ENCODE assay signal across 8 cellular contexts in genomic region chr5:157266286-157267007, GRCh38. TPM values are rescaled to one million over a fixed set of nuclear protein-coding genes. Genes with fewer than 3 reads are reported as not detected.
DNase-seq lines count a peak whose midpoint lies in the region; ATAC-seq and TF ChIP-seq lines count a peak whose summit lies in the region.

No MANE protein-coding gene starts in this region.

- TF ChIP-seq CTCF in adrenal gland (IDR thresholded peaks at IDR 0.05) (no peak), spleen (IDR thresholded peaks at IDR 0.05 in 8 of 11, conservative IDR thresholded peaks at IDR 0.05 in 3 of 11) (peak in 3 of 11 experiments; percentile 3 to 19 (median 10))

- WGBS in adrenal gland, 4 donors: 3 to 17% (median 9%) methylated on average over 3 to 62 of the region's 62 CpGs
- WGBS in spleen, 5 donors: 0 to 2% (median 1%) methylated on average over 29 to 62 of the region's 62 CpGs

- H3K9me3 ChIP-seq in adrenal gland (replicated peaks in 1 of 3) (no peaks in the 10 kb centered on the region), spleen (no peaks in the 10 kb centered on the region)

- H3K27ac ChIP-seq in adrenal gland (peak overlapping the region in 4 of 5 donors; percentile 10 to 70 (median 32)), spleen (peak overlapping the region; percentile 82 to 99 (median 96))

- intact Hi-C loops in adrenal gland (cut with DNase I) (no loop called here), spleen (cut with DNase I; ENCODE audit: low total_unique reads) (no loop called here)

- DNase-seq in activated CD8-positive, alpha-beta memory T cell treated with anti-CD3 and anti-CD28 coated beads for 24 hours: peak; percentile 84
- no peak for DNase-seq in activated CD8-positive, alpha-beta memory T cell treated with anti-CD3 and anti-CD28 coated beads, Interleukin-2, amount 50 U/mL, for 48 hours
- DNase-seq in NCI-H69 (lab: John Stamatoyannopoulos, UW) (peak; percentile 66), adrenal gland (peak in 1 of 7 donors; percentile 26), spleen (peak; percentile 94), NCI-H524 (lab: John Stamatoyannopoulos, UW) (no peak)

- H3K36me3 ChIP-seq in adrenal gland (replicated peaks in 1 of 2) (no peaks in the 10 kb centered on the region), spleen (no peaks in the 10 kb centered on the region)

- H3K4me3 ChIP-seq in adrenal gland (peak overlapping the region in 2 of 4 donors; percentile 30 to 94), iPS-11a (ENCODE audit: low read depth, low read length) (peak overlapping the region; percentile 55), spleen (peak overlapping the region; percentile 51 to 97 (median 76))

- no peak for TF ChIP-seq POLR2A in adrenal gland (IDR thresholded peaks at IDR 0.05)
- no peak for TF ChIP-seq POLR2A in spleen (IDR thresholded peaks at IDR 0.05)

- H3K4me1 ChIP-seq in adrenal gland (replicated peaks in 1 of 2) (peaks cover 10 to 43% of the 10 kb centered on the region in 2 donors), spleen (peaks cover 26 to 84% (median 74%) of the 10 kb centered on the region in 6 donors)

- H3K27me3 ChIP-seq in adrenal gland: no peaks in the 10 kb centered on the region
- no peaks in the 10 kb centered on the region for H3K27me3 ChIP-seq in spleen (replicated peaks in 1 of 7)

- ATAC-seq in HG02840 (IDR thresholded peaks at IDR 0.05; ENCODE audit: low FRiP score, unreplicated experiment): peak; percentile 56

RNA-seq across cellular contexts. Expression of gene CYFIP2, which starts 0.5 kb away (rescaled TPM):
- total RNA-seq in adrenal gland (10 to 100 TPM; 24.8 to 74.3 (median 54.8) TPM), spleen (100 to 1,000 TPM; 123 to 232 (median 198) TPM)
- polyA plus RNA-seq in adrenal gland (10 to 100 TPM; 32.6 to 63.6 (median 45.0) TPM), spleen (10 to 100 TPM; 74.8 to 83.4 (median 75.1) TPM)

Comparison
In these comparisons a context has a peak if more than half of its experiments do, and no peak if none do; other contexts are left out.
1. DNase-seq: peak in activated CD8-positive, alpha-beta memory T cell treated with anti-CD3 and anti-CD28 coated beads for 24 hours (single experiment), NCI-H69 (single experiment) and spleen (single experiment); none in activated CD8-positive, alpha-beta memory T cell treated with anti-CD3 and anti-CD28 coated beads, Interleukin-2, amount 50 U/mL, for 48 hours (single experiment) and NCI-H524 (0 of 2).